In the genomic region with DNA sequence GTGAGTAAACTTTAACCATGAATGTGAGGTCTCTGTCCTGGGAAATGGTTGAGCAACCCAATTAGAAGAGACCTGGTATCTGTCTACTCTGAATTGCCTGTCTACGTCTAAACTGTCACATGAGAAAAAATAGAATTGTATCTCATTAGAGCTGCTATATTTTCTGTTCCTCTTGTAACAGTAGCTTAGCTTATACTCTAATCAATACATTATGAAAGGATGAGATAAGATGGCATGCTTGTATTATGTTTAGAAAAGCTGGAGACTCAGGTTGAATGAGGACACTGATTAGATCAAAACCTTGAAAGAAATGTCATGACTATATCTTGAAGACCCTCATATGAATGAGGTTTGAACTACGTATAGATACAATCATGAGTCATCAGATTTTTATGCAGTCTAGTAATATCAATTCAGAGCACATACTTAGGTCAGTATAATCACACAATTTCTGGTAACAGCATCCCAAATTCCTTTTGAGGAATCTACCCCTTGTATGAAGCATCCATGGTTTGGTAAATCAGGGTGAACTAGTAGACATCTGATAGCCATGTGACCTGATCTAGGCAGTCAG, we compare ENCODE assay signal across 21 cellular contexts.
DNase-seq lines count a peak whose midpoint lies in the region; ATAC-seq, FAIRE-seq and TF ChIP-seq lines count a peak whose summit lies in the region.
"Had no signal": no experiment of that assay in that cellular context is flagged by ENCODE, and none has a peak within 500 bp of the region (broad histone marks: within the 10 kb centered on the region; RNA-seq: fewer than 3 reads in every experiment).

No MANE protein-coding gene starts in this region.

- BruUV-seq in K562 (replicated peaks; lab: Mats Ljungman, UMichigan) = no TSS peak

- ATAC-seq in A549 = no peak
- ATAC-seq in K562 = no peak
- no peak for ATAC-seq in HG02840 (IDR thresholded peaks at IDR 0.05; ENCODE audit: low FRiP score, unreplicated experiment)
- ATAC-seq: CD8-positive, alpha-beta T cell had no signal

- no peak for TF ChIP-seq EP300 in A549 (IDR thresholded peaks at IDR 0.05)
- TF ChIP-seq EP300 in K562 (IDR thresholded peaks at IDR 0.05; ENCODE audit: low read length) = no peak

- CTCF ChIA-PET in A549 (lab: Yijun Ruan, JAX) = no interaction called here
- CTCF ChIA-PET in K562 (lab: Yijun Ruan, JAX; ENCODE audit: low intra/inter-chr PET ratio) = no interaction called here

- POLR2A ChIA-PET in A549 (lab: Yijun Ruan, JAX) = no interaction called here
- POLR2A ChIA-PET in K562 (lab: Yijun Ruan, JAX) = no interaction called here

- H4K20me1 ChIP-seq in OCI-LY3 (ENCODE audit: insufficient read depth, low read length) = no peaks in the 10 kb centered on the region
- no peaks in the 10 kb centered on the region for H4K20me1 ChIP-seq in K562 (replicated peaks; ENCODE audit: control insufficient read depth, insufficient read depth, low read length)
- H4K20me1 ChIP-seq: BLaER1 treated with 17β-estradiol and CSF1 and Interleukin-3, amounts not matched to agents 10 nM and 100 nM had no signal

- no peaks in the 10 kb centered on the region for H3K9me1 ChIP-seq in K562 (ENCODE audit: control insufficient read depth, insufficient read depth, low read length)

- DNase-seq in A549 (ENCODE audit: low read depth in 1 of 2, low spot score in 1 of 2) (no peak), K562 (ENCODE audit: extremely low read depth in 1 of 4, low spot score in 3 of 4) (no peak)
- DNase-seq in activated CD4-positive, alpha-beta T cell treated with anti-CD3 and anti-CD28 coated beads for 48 hours = no peak
- DNase-seq: 8988T; AML-193; Caco-2; Calu3; CD4-positive, alpha-beta T cell; CD8-positive, alpha-beta T cell; DMS79 treated with DMSO at 0.1 percent for 48 hours; GF-D8 had no signal

- FAIRE-seq in A549 (lab: Jason Lieb, UNC) = no peak
- no peak for FAIRE-seq in K562 (lab: Jason Lieb, UNC)
- FAIRE-seq: A204.1, D721Med, G401.6, GM12891, GM18507, GM19239 had no signal

- intact Hi-C loops in K562 (cut with micrococcal nuclease) = no loop called here

- TF ChIP-seq CTCF in A549 (IDR thresholded peaks at IDR 0.05) (no peak), OCI-LY3 (IDR thresholded peaks at IDR 0.05; ENCODE audit: low read depth, low read length) (no peak), K562 (IDR thresholded peaks at IDR 0.05 in 2 of 3, conservative IDR thresholded peaks at IDR 0.05 in 1 of 3; ENCODE audit: insufficient read depth in 2 of 3, low read depth in 1 of 3, low read length in 3 of 3) (no peak)

- H3K4me1 ChIP-seq in A549 (no peaks in the 10 kb centered on the region), OCI-LY3 (ENCODE audit: low read length) (peaks cover 17% of the 10 kb centered on the region), K562 (replicated peaks in 1 of 2; ENCODE audit: control insufficient read depth in 2 of 2, insufficient read depth in 2 of 2, low read length in 2 of 2) (no peaks in the 10 kb centered on the region)
- H3K4me1 ChIP-seq: BLaER1 treated with 17β-estradiol and CSF1 and Interleukin-3, amounts not matched to agents 10 nM and 100 nM; Caco-2 had no signal

- H3K9me3 ChIP-seq in A549 = peaks cover 4% of the 10 kb centered on the region; the same call in 1 of the 3 replicates
- H3K9me3 ChIP-seq in OCI-LY3 (ENCODE audit: insufficient read depth, low read length) = peaks cover 3% of the 10 kb centered on the region; the same call in 1 of the 2 replicates
- no peaks in the 10 kb centered on the region for H3K9me3 ChIP-seq in K562 (replicated peaks; ENCODE audit: control insufficient read depth, insufficient read depth, low read depth, low read length)

- H3K79me2 ChIP-seq in OCI-LY3 (ENCODE audit: low read length) (no peaks in the 10 kb centered on the region), K562 (ENCODE audit: control insufficient read depth, insufficient read depth, low read length) (no peaks in the 10 kb centered on the region)

- TF ChIP-seq RAD21 in A549 (conservative IDR thresholded peaks at IDR 0.05 in 1 of 2, IDR thresholded peaks at IDR 0.05 in 1 of 2) (no peak), K562 (CRISPR knock-in tag; conservative IDR thresholded peaks at IDR 0.05 in 1 of 2, IDR thresholded peaks at IDR 0.05 in 1 of 2) (no peak)

- TF ChIP-seq POLR2A in A549 (IDR thresholded peaks at IDR 0.05; ENCODE audit: low read length) = no peak
- no peak for TF ChIP-seq POLR2A in K562 (conservative IDR thresholded peaks at IDR 0.05)

- H3K4me2 ChIP-seq in A549 (no peak overlapping the region), OCI-LY3 (ENCODE audit: low read length) (peak overlapping the region; percentile 31), K562 (ENCODE audit: insufficient read depth, low read length) (no peak overlapping the region)
- H3K4me2 ChIP-seq: BLaER1 treated with 17β-estradiol and CSF1 and Interleukin-3, amounts not matched to agents 10 nM and 100 nM had no signal

- WGBS in A549 (ENCODE audit: missing lambda C conversion rate) = 30% methylated on average over 2 of the region's 2 CpGs
- WGBS in K562 (ENCODE audit: insufficient coverage, low coverage, missing lambda C conversion rate) = 0% methylated on average over 2 of the region's 2 CpGs

- H3K4me3 ChIP-seq in A549 = no peak overlapping the region
- no peak overlapping the region for H3K4me3 ChIP-seq in OCI-LY3 (ENCODE audit: low read length)
- no peak overlapping the region for H3K4me3 ChIP-seq in K562
- H3K4me3 ChIP-seq: BLaER1 treated with 17β-estradiol and CSF1 and Interleukin-3, amounts not matched to agents 10 nM and 100 nM had no signal

- no peak overlapping the region for H3K9ac ChIP-seq in OCI-LY3 (ENCODE audit: low read length)
- no peak overlapping the region for H3K9ac ChIP-seq in K562 (ENCODE audit: insufficient read depth in 1 of 2, low read depth in 2 of 2, low read length in 2 of 2)
- H3K9ac ChIP-seq: BLaER1 treated with 17β-estradiol and CSF1 and Interleukin-3, amounts not matched to agents 10 nM and 100 nM had no signal

- H3K27me3 ChIP-seq in OCI-LY3 (ENCODE audit: low read depth, low read length) (no peaks in the 10 kb centered on the region), K562 (ENCODE audit: control insufficient read depth in 2 of 2, insufficient read depth in 2 of 2, low read length in 2 of 2) (no peaks in the 10 kb centered on the region)
- H3K27me3 ChIP-seq: BLaER1 treated with 17β-estradiol and CSF1 and Interleukin-3, amounts not matched to agents 10 nM and 100 nM had no signal

- in situ Hi-C loops in K562 (cut with MboI) = no loop called here

- no peak overlapping the region for H2AFZ ChIP-seq in OCI-LY3 (ENCODE audit: low read depth, low read length)
- H2AFZ ChIP-seq in K562 (ENCODE audit: low read depth, low read length) = no peak overlapping the region

- no peak overlapping the region for H3K27ac ChIP-seq in A549
- H3K27ac ChIP-seq in OCI-LY3 (ENCODE audit: low read length) = no peak overlapping the region
- no peak overlapping the region for H3K27ac ChIP-seq in K562 (ENCODE audit: extremely low read depth, low read depth, low read length)
- H3K27ac ChIP-seq: BLaER1 treated with 17β-estradiol and CSF1 and Interleukin-3, amounts not matched to agents 10 nM and 100 nM; C4-2B had no signal

- H3K36me3 ChIP-seq in OCI-LY3 (replicated peaks; ENCODE audit: low read depth, low read length) (no peaks in the 10 kb centered on the region), K562 (ENCODE audit: control insufficient read depth, insufficient read depth, low read length) (no peaks in the 10 kb centered on the region)
- H3K36me3 ChIP-seq: BLaER1 treated with 17β-estradiol and CSF1 and Interleukin-3, amounts not matched to agents 10 nM and 100 nM had no signal

TF ChIP-seq in A549, 52 proteins besides CTCF, POLR2A, EP300 and RAD21:
- TF ChIP-seq RFX5 (IDR thresholded peaks at IDR 0.05) (no peak), MAFK (IDR thresholded peaks at IDR 0.05; ENCODE audit: partially characterized antibody) (peak; percentile 53), FOSL2 (IDR thresholded peaks at IDR 0.05) (no peak), FOSL2 (CRISPR knock-in tag; IDR thresholded peaks at IDR 0.05) (peak; percentile 29; the same call in 1 of the 2 replicates)
TF ChIP-seq in A549: peak in this region for 2.

TF ChIP-seq in K562, 482 proteins besides CTCF, POLR2A, EP300 and RAD21 (continues in another document):
- TF ChIP-seq, protein P1, sequence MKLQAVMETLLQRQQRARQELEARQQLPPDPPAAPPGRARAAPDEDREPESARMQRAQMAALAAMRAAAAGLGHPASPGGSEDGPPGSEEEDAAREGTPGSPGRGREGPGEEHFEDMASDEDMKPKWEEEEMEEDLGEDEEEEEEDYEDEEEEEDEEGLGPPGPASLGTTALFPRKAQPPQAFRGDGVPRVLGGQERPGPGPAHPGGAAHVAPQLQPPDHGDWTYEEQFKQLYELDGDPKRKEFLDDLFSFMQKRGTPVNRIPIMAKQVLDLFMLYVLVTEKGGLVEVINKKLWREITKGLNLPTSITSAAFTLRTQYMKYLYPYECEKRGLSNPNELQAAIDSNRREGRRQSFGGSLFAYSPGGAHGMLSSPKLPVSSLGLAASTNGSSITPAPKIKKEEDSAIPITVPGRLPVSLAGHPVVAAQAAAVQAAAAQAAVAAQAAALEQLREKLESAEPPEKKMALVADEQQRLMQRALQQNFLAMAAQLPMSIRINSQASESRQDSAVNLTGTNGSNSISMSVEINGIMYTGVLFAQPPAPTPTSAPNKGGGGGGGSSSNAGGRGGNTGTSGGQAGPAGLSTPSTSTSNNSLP (IDR thresholded peaks at IDR 0.05; ENCODE audit: borderline replicate concordance, low read depth, low read length) = no peak
- TF ChIP-seq MAFG (tag; conservative IDR thresholded peaks at IDR 0.05) = peak; percentile 12; the same call in 1 of the 2 replicates
- TF ChIP-seq NFRKB (IDR thresholded peaks at IDR 0.05; ENCODE audit: low read depth) = no peak
